ENCODE assay signal across 17 cellular contexts in genomic region chr6:44631968-44632367, GRCh38.
"Had no signal": no experiment of that assay in that cellular context is flagged by ENCODE, and none has a peak within 500 bp of the region (broad histone marks: within the 10 kb centered on the region; RNA-seq: fewer than 3 reads in every experiment).

No MANE protein-coding gene starts in this region.

- H3K9me3 Mint-ChIP-seq: activated naive CD4-positive, alpha-beta T cell treated with anti-CD3 and anti-CD28 coated beads for 36 hours; activated naive CD8-positive, alpha-beta T cell treated with anti-CD3 and anti-CD28 coated beads, Interleukin-2, amount 50 U/mL, for 24 hours; activated T-helper 2 cell treated with anti-CD3 and anti-CD28 coated beads, Interferon-gamma antibody, Interleukin-2, Interleukin-4, amounts not matched to agents 10 μg/mL and 5 μg/mL and 100 μg/mL, durations not matched to agents 14 hours and 24 hours and 36 hours; stimulated activated naive B cell treated with anti-CD40 and anti-IgM and Interleukin-4, amounts not matched to agents 10 μg/mL and 1 μg/mL and 100 μg/mL, for 72 hours had no signal

- DNase-seq: activated CD4-positive, CD25-positive, alpha-beta regulatory T cell treated with anti-CD3 and anti-CD28 coated beads, Interleukin-2, amount 50 U/mL, for 72 hours; activated naive CD4-positive, alpha-beta T cell treated with anti-CD3 and anti-CD28 coated beads for 36 hours; activated naive CD8-positive, alpha-beta T cell treated with anti-CD3 and anti-CD28 coated beads, Interleukin-2, amount 50 U/mL, for 24 hours; activated T-cell treated with anti-CD3 and anti-CD28 coated beads for 4 hours; caudate nucleus; left ventricle myocardium inferior; naive thymus-derived CD8-positive, alpha-beta T cell; posterior cingulate gyrus; retina; stimulated activated CD4-positive, alpha-beta T cell treated with anti-CD3 and anti-CD28 coated beads, Interleukin-2, amount 100 ng/mL, for 48 hours; stimulated activated naive B cell treated with anti-CD40 and anti-IgM and Interleukin-4, amounts not matched to agents 10 μg/mL and 1 μg/mL and 100 μg/mL, for 72 hours; substantia nigra; T-helper 1 cell had no signal

- H3K36me3 ChIP-seq: left ventricle myocardium inferior, tibial nerve had no signal

- H3K27ac Mint-ChIP-seq: activated naive CD4-positive, alpha-beta T cell treated with anti-CD3 and anti-CD28 coated beads for 36 hours; activated naive CD8-positive, alpha-beta T cell treated with anti-CD3 and anti-CD28 coated beads, Interleukin-2, amount 50 U/mL, for 24 hours; activated T-helper 2 cell treated with anti-CD3 and anti-CD28 coated beads, Interferon-gamma antibody, Interleukin-2, Interleukin-4, amounts not matched to agents 10 μg/mL and 5 μg/mL and 100 μg/mL, durations not matched to agents 14 hours and 24 hours and 36 hours; stimulated activated naive B cell treated with anti-CD40 and anti-IgM and Interleukin-4, amounts not matched to agents 10 μg/mL and 1 μg/mL and 100 μg/mL, for 72 hours had no signal

- H3K36me3 Mint-ChIP-seq: stimulated activated naive B cell treated with anti-CD40 and anti-IgM and Interleukin-4, amounts not matched to agents 10 μg/mL and 1 μg/mL and 100 μg/mL, for 72 hours had no signal

- H3K27me3 ChIP-seq: tibial nerve had no signal

- H3K4me3 ChIP-seq: coronary artery, left ventricle myocardium inferior, tibial nerve had no signal

- H3K4me1 ChIP-seq: left ventricle myocardium inferior had no signal

- H3K4me3 Mint-ChIP-seq: activated naive CD4-positive, alpha-beta T cell treated with anti-CD3 and anti-CD28 coated beads for 36 hours; activated naive CD8-positive, alpha-beta T cell treated with anti-CD3 and anti-CD28 coated beads, Interleukin-2, amount 50 U/mL, for 24 hours; naive thymus-derived CD8-positive, alpha-beta T cell; stimulated activated naive B cell treated with anti-CD40 and anti-IgM and Interleukin-4, amounts not matched to agents 10 μg/mL and 1 μg/mL and 100 μg/mL, for 72 hours had no signal

- ATAC-seq: activated naive CD8-positive, alpha-beta T cell treated with anti-CD3 and anti-CD28 coated beads, Interleukin-2, amount 50 U/mL, for 24 hours; esophagus mucosa; naive thymus-derived CD8-positive, alpha-beta T cell; stimulated activated naive B cell treated with anti-CD40 and anti-IgM and Interleukin-4, amounts not matched to agents 10 μg/mL and 1 μg/mL and 100 μg/mL, for 72 hours had no signal

- H3K9me3 ChIP-seq: left ventricle myocardium inferior, tibial nerve had no signal

- H3K27ac ChIP-seq: coronary artery, left ventricle myocardium inferior, tibial nerve had no signal
